Comparison of ENCODE assay signal across 14 cellular contexts in genomic region chr3:134311693-134312071, GRCh38.
DNase-seq lines count a peak whose midpoint lies in the region; ATAC-seq, FAIRE-seq and TF ChIP-seq lines count a peak whose summit lies in the region.
"Had no signal": no experiment of that assay in that cellular context is flagged by ENCODE, and none has a peak within 500 bp of the region (broad histone marks: within the 10 kb centered on the region; RNA-seq: fewer than 3 reads in every experiment).

No MANE protein-coding gene starts in this region.

- ATAC-seq in HG03439 (IDR thresholded peaks at IDR 0.05; ENCODE audit: unreplicated experiment) = no peak
- ATAC-seq: natural killer cell treated with Interleukin-12 subunit alpha and Interleukin-12 subunit beta and Interleukin-15 and Interleukin-18, amount 100 ng/mL, for 72 hours had no signal

- FAIRE-seq in kidney (lab: Jason Lieb, UNC) = no peak

- H3K9me3 ChIP-seq in kidney (ENCODE audit: control insufficient read depth in 1 of 2, low read length in 2 of 2) = no peaks in the 10 kb centered on the region
- H3K9me3 ChIP-seq: BE2C had no signal

- no peak overlapping the region for H3K9ac ChIP-seq in kidney (ENCODE audit: low read length in 2 of 2)

- peaks cover 49 to 66% of the 10 kb centered on the region in 2 donors for H3K4me1 ChIP-seq in kidney (ENCODE audit: control insufficient read depth in 1 of 2, insufficient read depth in 1 of 2, low read depth in 1 of 2, low read length in 2 of 2)
- H3K4me1 ChIP-seq: BE2C had no signal

- no peaks in the 10 kb centered on the region for H3K9me3 Mint-ChIP-seq in endothelial cell (ENCODE audit: unreplicated experiment)
- H3K9me3 Mint-ChIP-seq: activated naive CD4-positive, alpha-beta T cell treated with anti-CD3 and anti-CD28 coated beads, Interleukin-2, amount 50 U/mL, for 72 hours; natural killer cell treated with Interleukin-12 subunit alpha and Interleukin-12 subunit beta and Interleukin-15 and Interleukin-18, amount 100 ng/mL, for 72 hours had no signal

- peaks cover 52% of the 10 kb centered on the region for H3K4me1 Mint-ChIP-seq in endothelial cell (ENCODE audit: unreplicated experiment)

- no peaks in the 10 kb centered on the region for H3K36me3 Mint-ChIP-seq in endothelial cell (ENCODE audit: low read depth, unreplicated experiment)
- H3K36me3 Mint-ChIP-seq: activated naive CD4-positive, alpha-beta T cell treated with anti-CD3 and anti-CD28 coated beads, Interleukin-2, amount 50 U/mL, for 72 hours; immature natural killer cell; natural killer cell treated with Interleukin-12 subunit alpha and Interleukin-12 subunit beta and Interleukin-15 and Interleukin-18, amount 100 ng/mL, for 72 hours had no signal

- intact Hi-C loops in kidney (cut with DNase I) = loop anchor here (5.0 kb wide), 1 partner anchor 51 kb away; no protein-coding TSS in a partner anchor

- TF ChIP-seq CTCF in kidney (IDR thresholded peaks at IDR 0.05; ENCODE audit: borderline replicate concordance, extremely low read depth, insufficient read depth) = no peak
- no peak for TF ChIP-seq CTCF in endothelial cell (IDR thresholded peaks at IDR 0.05; ENCODE audit: unreplicated experiment)

- peak; percentile 33 for DNase-seq in ELR (ENCODE audit: low read depth)
- DNase-seq in activated CD8-positive, alpha-beta memory T cell treated with anti-CD3 and anti-CD28 coated beads, Interleukin-2, amount 50 U/mL, for 48 hours = peak; percentile 39
- DNase-seq in kidney = peak; percentile 39
- no peak for DNase-seq in endothelial cell (ENCODE audit: low spot score)
- no peak for DNase-seq in NCI-H2227 treated with DMSO at 0.1 percent for 48 hours (lab: John Stamatoyannopoulos, UW)
- no peak for DNase-seq in NCI-H82 treated with DMSO at 0.1 percent for 48 hours (lab: John Stamatoyannopoulos, UW; ENCODE audit: unreplicated experiment)
- DNase-seq: cortex of kidney, immature natural killer cell, NCI-H774 had no signal

- H3K36me3 ChIP-seq in kidney (ENCODE audit: control insufficient read depth in 1 of 2, insufficient read depth in 2 of 2, low read length in 2 of 2) = no peaks in the 10 kb centered on the region
- H3K36me3 ChIP-seq: BE2C had no signal

- H3K4me3 Mint-ChIP-seq in endothelial cell (ENCODE audit: unreplicated experiment) = no peak overlapping the region
- H3K4me3 Mint-ChIP-seq: natural killer cell treated with Interleukin-12 subunit alpha and Interleukin-12 subunit beta and Interleukin-15 and Interleukin-18, amount 100 ng/mL, for 72 hours had no signal

- H3K27ac ChIP-seq in kidney (ENCODE audit: low read depth in 2 of 2, low read length in 2 of 2) (peak overlapping the region; percentile 91 to 95), skin epidermis (peak overlapping the region in 13 of 21 experiments; percentile 34 to 92 (median 80))

- no peak overlapping the region for H3K4me3 ChIP-seq in kidney (ENCODE audit: low read length in 2 of 2)
- no peak overlapping the region for H3K4me3 ChIP-seq in skin epidermis

- peaks cover 7% of the 10 kb centered on the region for H3K27me3 Mint-ChIP-seq in endothelial cell (ENCODE audit: unreplicated experiment)

- H3K27ac Mint-ChIP-seq in endothelial cell (ENCODE audit: unreplicated experiment) = no peak overlapping the region
- H3K27ac Mint-ChIP-seq: activated naive CD4-positive, alpha-beta T cell treated with anti-CD3 and anti-CD28 coated beads, Interleukin-2, amount 50 U/mL, for 72 hours; immature natural killer cell; natural killer cell treated with Interleukin-12 subunit alpha and Interleukin-12 subunit beta and Interleukin-15 and Interleukin-18, amount 100 ng/mL, for 72 hours had no signal

Comparison
In these comparisons a context has a peak if more than half of its experiments do, and no peak if none do; other contexts are left out.
1. DNase-seq: peak in ELR (single experiment), activated CD8-positive, alpha-beta memory T cell treated with anti-CD3 and anti-CD28 coated beads, Interleukin-2, amount 50 U/mL, for 48 hours (single experiment) and kidney (single experiment); none in endothelial cell (single experiment), NCI-H2227 treated with DMSO at 0.1 percent for 48 hours (single experiment) and NCI-H82 treated with DMSO at 0.1 percent for 48 hours (single experiment).